Comparison of ENCODE assay signal across 9 cellular contexts in genomic region chr7:45259966-45260646, GRCh38.
DNase-seq lines count a peak whose midpoint lies in the region; ATAC-seq and TF ChIP-seq lines count a peak whose summit lies in the region.
"Had no signal": no experiment of that assay in that cellular context is flagged by ENCODE, and none has a peak within 500 bp of the region (broad histone marks: within the 10 kb centered on the region; RNA-seq: fewer than 3 reads in every experiment).

No MANE protein-coding gene starts in this region.

- no peaks in the 10 kb centered on the region for H3K4me1 Mint-ChIP-seq in Caco-2 (ENCODE audit: low read depth, unreplicated experiment)
- H3K4me1 Mint-ChIP-seq in activated CD4-positive, alpha-beta memory T cell treated with anti-CD3 and anti-CD28 coated beads, Interleukin-2, amount 10 ng/mL, durations not matched to agents 7 days and 5 days = peaks cover 6% of the 10 kb centered on the region

- DNase-seq in Caco-2 (peak in 1 of 2 experiments; percentile 76), NCI-H1930 (lab: John Stamatoyannopoulos, UW) (peak; percentile 49 to 72), mesendoderm (peak; percentile 69)
- peak; percentile 75 for DNase-seq in activated CD4-positive, alpha-beta memory T cell treated with anti-CD3 and anti-CD28 coated beads, Interleukin-2, amount 10 ng/mL, durations not matched to agents 7 days and 5 days
- peak; percentile 46 for DNase-seq in effector CD8-positive, alpha-beta T cell (lab: John Stamatoyannopoulos, UW)
- peak; percentile 27 to 38 for DNase-seq in stimulated activated CD8-positive, alpha-beta memory T cell treated with anti-CD3 and anti-CD28 coated beads, Interleukin-2, amount 100 ng/mL, for 1 hour (ENCODE audit: low read depth in 2 of 2)

- CTCF ChIA-PET in Caco-2 (lab: Charles Lee) = interaction anchor here (0.9 to 1.5 kb wide), 2 partner anchors 42 to 99 kb away, joined by 3 to 4 read pairs; no protein-coding TSS in a partner anchor
- CTCF ChIA-PET in activated CD4-positive, alpha-beta memory T cell treated with anti-CD3 and anti-CD28 coated beads, Interleukin-2, amount 10 ng/mL, durations not matched to agents 7 days and 5 days (lab: Charles Lee) = interaction anchor here (0.6 to 4.4 kb wide), 12 partner anchors 9 to 106 kb away, joined by 3 to 46 read pairs (median 4); no protein-coding TSS in a partner anchor

- no peak overlapping the region for H2AK5ac ChIP-seq in mesendoderm (ENCODE audit: low read length)

- H3K36me3 ChIP-seq in Caco-2 (ENCODE audit: control insufficient read depth, insufficient read depth, low read length) = no peaks in the 10 kb centered on the region
- H3K36me3 ChIP-seq in mesendoderm (ENCODE audit: control insufficient read depth, insufficient read depth, low read length) = no peaks in the 10 kb centered on the region

- intact Hi-C loops in Caco-2 (cut with micrococcal nuclease; ENCODE audit: unreplicated experiment) = loop anchor here (1.0 to 2.0 kb wide), 2 partner anchors 43 to 106 kb away; no protein-coding TSS in a partner anchor

- no peak overlapping the region for H2BK5ac ChIP-seq in mesendoderm (ENCODE audit: low read length)

- peak; percentile 92 to 98 for TF ChIP-seq CTCF in Caco-2 (IDR thresholded peaks at IDR 0.05; ENCODE audit: insufficient read depth in 1 of 2, low read depth in 1 of 2, low read length in 1 of 2, severe bottlenecking in 1 of 2, unreplicated experiment in 1 of 2)

- peaks cover 11% of the 10 kb centered on the region for H3K27me3 Mint-ChIP-seq in Caco-2 (ENCODE audit: insufficient read depth, unreplicated experiment)
- H3K27me3 Mint-ChIP-seq in activated CD4-positive, alpha-beta memory T cell treated with anti-CD3 and anti-CD28 coated beads, Interleukin-2, amount 10 ng/mL, durations not matched to agents 7 days and 5 days = peaks cover 14% of the 10 kb centered on the region

- no CpG with 5 or more reads among the region's 30 CpGs for WGBS in mesendoderm (ENCODE audit: extremely low coverage, insufficient coverage, low lambda C conversion rate)

- H3K27me3 ChIP-seq in Caco-2 (replicated peaks; ENCODE audit: control insufficient read depth, insufficient read depth, low read length) (peaks cover 2% of the 10 kb centered on the region), mesendoderm (ENCODE audit: insufficient read depth, low read length, poor library complexity) (no peaks in the 10 kb centered on the region)

- H3K18ac ChIP-seq in mesendoderm (ENCODE audit: low read length) = no peak overlapping the region

- H4K5ac ChIP-seq in mesendoderm (ENCODE audit: low read length) = no peak overlapping the region

- H3K79me2 ChIP-seq in mesendoderm (ENCODE audit: control insufficient read depth, insufficient read depth, low read length) = no peaks in the 10 kb centered on the region

- H3K4me2 ChIP-seq in mesendoderm (ENCODE audit: low read length) = no peak overlapping the region

- no peaks in the 10 kb centered on the region for H3K36me3 Mint-ChIP-seq in Caco-2 (ENCODE audit: insufficient read depth, unreplicated experiment)
- no peaks in the 10 kb centered on the region for H3K36me3 Mint-ChIP-seq in activated CD4-positive, alpha-beta memory T cell treated with anti-CD3 and anti-CD28 coated beads, Interleukin-2, amount 10 ng/mL, durations not matched to agents 7 days and 5 days (ENCODE audit: low read depth)

- H3K27ac ChIP-seq in mesendoderm (ENCODE audit: low read depth, low read length) = no peak overlapping the region

- no peak overlapping the region for H3K27ac Mint-ChIP-seq in Caco-2 (ENCODE audit: unreplicated experiment)
- no peak overlapping the region for H3K27ac Mint-ChIP-seq in activated CD4-positive, alpha-beta memory T cell treated with anti-CD3 and anti-CD28 coated beads, Interleukin-2, amount 10 ng/mL, durations not matched to agents 7 days and 5 days
- H3K27ac Mint-ChIP-seq: T-helper 1 cell treated with Interleukin-12 subunit alpha and Interleukin-12 subunit beta and Interleukin-4 antibody, amounts not matched to agents 30 μg/mL and 1 μg/mL, for 36 hours had no signal

- no peaks in the 10 kb centered on the region for H3K79me1 ChIP-seq in mesendoderm (ENCODE audit: low read length)

- H3K9me3 ChIP-seq in Caco-2 = no peaks in the 10 kb centered on the region

- ATAC-seq in GM21723 (IDR thresholded peaks at IDR 0.05; ENCODE audit: unreplicated experiment) = peak; percentile 71
- no peak for ATAC-seq in HG02678 (IDR thresholded peaks at IDR 0.05; ENCODE audit: unreplicated experiment)

- H3K4me1 ChIP-seq in Caco-2 = no peaks in the 10 kb centered on the region
- no peaks in the 10 kb centered on the region for H3K4me1 ChIP-seq in mesendoderm (ENCODE audit: control insufficient read depth, low read depth, low read length)

- no peak overlapping the region for H4K8ac ChIP-seq in mesendoderm (ENCODE audit: low read depth, low read length)

- no peak overlapping the region for H3K9ac ChIP-seq in mesendoderm (ENCODE audit: low read length)

- no peak overlapping the region for H2BK15ac ChIP-seq in mesendoderm (replicated peaks; ENCODE audit: low read depth)

- no peak overlapping the region for H3K56ac ChIP-seq in mesendoderm (ENCODE audit: low read length)

- no peak overlapping the region for H2BK120ac ChIP-seq in mesendoderm (ENCODE audit: low read depth, low read length)

- peaks cover 22% of the 10 kb centered on the region for H3K9me3 Mint-ChIP-seq in Caco-2 (ENCODE audit: unreplicated experiment)
- H3K9me3 Mint-ChIP-seq in activated CD4-positive, alpha-beta memory T cell treated with anti-CD3 and anti-CD28 coated beads, Interleukin-2, amount 10 ng/mL, durations not matched to agents 7 days and 5 days = no peaks in the 10 kb centered on the region
- H3K9me3 Mint-ChIP-seq: T-helper 1 cell treated with Interleukin-12 subunit alpha and Interleukin-12 subunit beta and Interleukin-4 antibody, amounts not matched to agents 30 μg/mL and 1 μg/mL, for 36 hours had no signal

- H3K23ac ChIP-seq in mesendoderm (ENCODE audit: low read length) = no peak overlapping the region

- H3K4me3 Mint-ChIP-seq in Caco-2 (ENCODE audit: unreplicated experiment) = no peak overlapping the region
- no peak overlapping the region for H3K4me3 Mint-ChIP-seq in activated CD4-positive, alpha-beta memory T cell treated with anti-CD3 and anti-CD28 coated beads, Interleukin-2, amount 10 ng/mL, durations not matched to agents 7 days and 5 days
- H3K4me3 Mint-ChIP-seq: T-helper 1 cell treated with Interleukin-12 subunit alpha and Interleukin-12 subunit beta and Interleukin-4 antibody, amounts not matched to agents 30 μg/mL and 1 μg/mL, for 36 hours had no signal

- no TSS peak for BruUV-seq in Caco-2 (replicated peaks; lab: Mats Ljungman, UMichigan)

- POLR2A ChIA-PET in Caco-2 (lab: Charles Lee) = no interaction called here
- POLR2A ChIA-PET in activated CD4-positive, alpha-beta memory T cell treated with anti-CD3 and anti-CD28 coated beads, Interleukin-2, amount 10 ng/mL, durations not matched to agents 7 days and 5 days (lab: Charles Lee) = no interaction called here

- H3K4ac ChIP-seq in mesendoderm (ENCODE audit: low read depth, low read length) = no peak overlapping the region

- no peak overlapping the region for H3K4me3 ChIP-seq in Caco-2 (ENCODE audit: low read depth, low read length)
- no peak overlapping the region for H3K4me3 ChIP-seq in mesendoderm (ENCODE audit: low read length)
